Comparison of ENCODE assay signal across 7 cellular contexts in genomic region chr18:35478520-35479435, GRCh38. TPM values are rescaled to one million over a fixed set of nuclear protein-coding genes. Genes with fewer than 3 reads are reported as not detected.
DNase-seq lines count a peak whose midpoint lies in the region; ATAC-seq, FAIRE-seq and TF ChIP-seq lines count a peak whose summit lies in the region.

No MANE protein-coding gene starts in this region.

- TF ChIP-seq POLR2A in GM12892 (IDR thresholded peaks at IDR 0.05; ENCODE audit: low read depth, low read length) = no peak
- TF ChIP-seq POLR2A in GM12878 (IDR thresholded peaks at IDR 0.05; ENCODE audit: low read depth, low read length) = no peak
- TF ChIP-seq POLR2A in suprapubic skin (IDR thresholded peaks at IDR 0.05) = no peak

- H3K27ac ChIP-seq in GM12878 (ENCODE audit: control insufficient read depth, insufficient read depth) (no peak overlapping the region), suprapubic skin (peak overlapping the region; percentile 80)

- no peak overlapping the region for H3K9ac ChIP-seq in GM12878 (ENCODE audit: control insufficient read depth, insufficient read depth, low read length)

- POLR2A ChIA-PET in GM12878 (lab: Charles Lee) = interaction anchor here (0.6 to 8.2 kb wide), 6 partner anchors 12 to 365 kb away, joined by 3 to 106 read pairs (median 6); partner anchors contain the start of gene INO80C

- TF ChIP-seq CTCF in GM12878 (IDR thresholded peaks at IDR 0.05 in 2 of 3, conservative IDR thresholded peaks at IDR 0.05 in 1 of 3; ENCODE audit: control insufficient read depth in 2 of 3, extremely low read depth in 1 of 3, insufficient read depth in 1 of 3, low read depth in 3 of 3, low read length in 3 of 3) (no peak), suprapubic skin (IDR thresholded peaks at IDR 0.05) (no peak)

- FAIRE-seq in GM12892 (lab: Jason Lieb, UNC) = peak; percentile 56
- FAIRE-seq in GM12878 (lab: Jason Lieb, UNC) = no peak

- RAD21 ChIA-PET in GM12878 (lab: Charles Lee; ENCODE audit: unreplicated experiment) = interaction anchor here (0.7 to 4.9 kb wide), 21 partner anchors 8 to 868 kb away, joined by 3 to 57 read pairs (median 5); partner anchors contain the start of gene INO80C

- H3K9me3 ChIP-seq in GM12878 (replicated peaks; ENCODE audit: control insufficient read depth, insufficient read depth, low read length) = no peaks in the 10 kb centered on the region
- no peaks in the 10 kb centered on the region for H3K9me3 ChIP-seq in suprapubic skin

- H3K36me3 ChIP-seq in GM12878 (ENCODE audit: control insufficient read depth in 2 of 2, insufficient read depth in 2 of 2, low read length in 1 of 2) = no peaks in the 10 kb centered on the region; a peak in 2 of 4 replicates
- peaks cover 3% of the 10 kb centered on the region for H3K36me3 ChIP-seq in suprapubic skin

- H3K4me1 ChIP-seq in GM12878 (ENCODE audit: control insufficient read depth, insufficient read depth, low read length) (no peaks in the 10 kb centered on the region), suprapubic skin (peaks cover 22% of the 10 kb centered on the region)

- CTCF ChIA-PET in GM12878 (lab: Yijun Ruan, JAX) = interaction anchor here (0.9 to 3.7 kb wide), 14 partner anchors 7 to 855 kb away, joined by 3 to 13 read pairs (median 6); partner anchors contain the start of gene INO80C

- TF ChIP-seq EP300 in GM12878 (IDR thresholded peaks at IDR 0.05; ENCODE audit: borderline replicate concordance in 1 of 2, control insufficient read depth in 1 of 2, low read depth in 2 of 2, low read length in 2 of 2) = no peak
- no peak for TF ChIP-seq EP300 in suprapubic skin (IDR thresholded peaks at IDR 0.05)

- no peaks in the 10 kb centered on the region for H4K20me1 ChIP-seq in GM12878 (ENCODE audit: control insufficient read depth, insufficient read depth)

- no peak overlapping the region for H3K4me2 ChIP-seq in GM12878 (ENCODE audit: control insufficient read depth, insufficient read depth)

- DNase-seq in GM12892 (ENCODE audit: insufficient read length) (no peak), HT-29 (ENCODE audit: low spot score) (peak; percentile 69), GM12878 (ENCODE audit: low read depth, low spot score) (no peak), midbrain (lab: John Stamatoyannopoulos, UW) (peak; percentile 27), suprapubic skin (ENCODE audit: low spot score in 2 of 2) (no peak), DMS153 treated with DMSO at 0.1 percent for 48 hours (lab: John Stamatoyannopoulos, UW; ENCODE audit: unreplicated experiment) (no peak)

- ATAC-seq in GM12878 = peak; percentile 88
- no peak for ATAC-seq in GM18511 (IDR thresholded peaks at IDR 0.05; ENCODE audit: unreplicated experiment)

- no peak overlapping the region for H2AFZ ChIP-seq in GM12878 (ENCODE audit: control insufficient read depth, low read depth, low read length)

- H3K27me3 ChIP-seq in GM12878 (replicated peaks in 1 of 2; ENCODE audit: control insufficient read depth in 2 of 2, insufficient read depth in 2 of 2, low read length in 1 of 2) = no peaks in the 10 kb centered on the region
- no peaks in the 10 kb centered on the region for H3K27me3 ChIP-seq in suprapubic skin

- H3K4me3 ChIP-seq in GM12878 = no peak overlapping the region
- no peak overlapping the region for H3K4me3 ChIP-seq in suprapubic skin

- no peak for TF ChIP-seq RAD21 in GM12878 (IDR thresholded peaks at IDR 0.05; ENCODE audit: insufficient read depth, low read depth, low read length)

- in situ Hi-C loops in GM12878 (cut with MboI) = no loop called here

- WGBS in GM12878 (ENCODE audit: insufficient coverage, insufficient replicate concordance, low lambda C conversion rate, missing lambda C conversion rate) = 69% methylated on average over 8 of the region's 8 CpGs
- 45% methylated on average over 8 of the region's 8 CpGs for WGBS in suprapubic skin

- BruUV-seq in GM12878 (replicated peaks; lab: Mats Ljungman, UMichigan) = no TSS peak

- H3K79me2 ChIP-seq in GM12878 (ENCODE audit: control insufficient read depth, insufficient read depth, low read length) = no peaks in the 10 kb centered on the region; the same call in 1 of the 2 replicates

- SMC1A ChIA-PET in GM12878 (lab: Charles Lee; ENCODE audit: uncharacterized antibody, unreplicated experiment) = interaction anchor here (0.7 to 8.1 kb wide), 20 partner anchors 8 to 601 kb away, joined by 3 to 122 read pairs (median 5); partner anchors contain the start of genes GALNT1 and INO80C

- intact Hi-C loops in GM12878 (cut with micrococcal nuclease; ENCODE audit: unreplicated experiment) = no loop called here

TF ChIP-seq in GM12878, 131 proteins besides CTCF, POLR2A, EP300 and RAD21 (continues in another document):
- TF ChIP-seq RFX5 (IDR thresholded peaks at IDR 0.05; ENCODE audit: low read depth, low read length) = no peak
- TF ChIP-seq, protein P1, sequence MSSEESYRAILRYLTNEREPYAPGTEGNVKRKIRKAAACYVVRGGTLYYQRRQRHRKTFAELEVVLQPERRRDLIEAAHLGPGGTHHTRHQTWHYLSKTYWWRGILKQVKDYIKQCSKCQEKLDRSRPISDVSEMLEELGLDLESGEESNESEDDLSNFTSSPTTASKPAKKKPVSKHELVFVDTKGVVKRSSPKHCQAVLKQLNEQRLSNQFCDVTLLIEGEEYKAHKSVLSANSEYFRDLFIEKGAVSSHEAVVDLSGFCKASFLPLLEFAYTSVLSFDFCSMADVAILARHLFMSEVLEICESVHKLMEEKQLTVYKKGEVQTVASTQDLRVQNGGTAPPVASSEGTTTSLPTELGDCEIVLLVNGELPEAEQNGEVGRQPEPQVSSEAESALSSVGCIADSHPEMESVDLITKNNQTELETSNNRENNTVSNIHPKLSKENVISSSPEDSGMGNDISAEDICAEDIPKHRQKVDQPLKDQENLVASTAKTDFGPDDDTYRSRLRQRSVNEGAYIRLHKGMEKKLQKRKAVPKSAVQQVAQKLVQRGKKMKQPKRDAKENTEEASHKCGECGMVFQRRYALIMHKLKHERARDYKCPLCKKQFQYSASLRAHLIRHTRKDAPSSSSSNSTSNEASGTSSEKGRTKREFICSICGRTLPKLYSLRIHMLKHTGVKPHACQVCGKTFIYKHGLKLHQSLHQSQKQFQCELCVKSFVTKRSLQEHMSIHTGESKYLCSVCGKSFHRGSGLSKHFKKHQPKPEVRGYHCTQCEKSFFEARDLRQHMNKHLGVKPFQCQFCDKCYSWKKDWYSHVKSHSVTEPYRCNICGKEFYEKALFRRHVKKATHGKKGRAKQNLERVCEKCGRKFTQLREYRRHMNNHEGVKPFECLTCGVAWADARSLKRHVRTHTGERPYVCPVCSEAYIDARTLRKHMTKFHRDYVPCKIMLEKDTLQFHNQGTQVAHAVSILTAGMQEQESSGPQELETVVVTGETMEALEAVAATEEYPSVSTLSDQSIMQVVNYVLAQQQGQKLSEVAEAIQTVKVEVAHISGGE (CRISPR knock-in tag; IDR thresholded peaks at IDR 0.05) = no peak
- peak; percentile 75 for TF ChIP-seq NR2F1 (conservative IDR thresholded peaks at IDR 0.05)
- peak; percentile 56 for TF ChIP-seq MEF2B (IDR thresholded peaks at IDR 0.05; ENCODE audit: partially characterized antibody, poor library complexity, severe bottlenecking)
- peak; percentile 44 for TF ChIP-seq PKNOX1 (IDR thresholded peaks at IDR 0.05)

RNA-seq across cellular contexts. Expression of gene INO80C, which starts 19.0 kb away (rescaled TPM):
- polyA plus RNA-seq in GM12892 (2012; ENCODE audit: missing spikeins) = 19.4 TPM
- 5.1 TPM in 2 replicates for total RNA-seq in HT-29 (2014; rRNA removed; shearing (Covaris generic))
- total RNA-seq in GM12878 (2013; cell fraction: nucleolus; rRNA removed) = 39.2 and 40.2 TPM in 2 replicates
- 9.8 and 9.9 TPM in 2 replicates for total RNA-seq in GM12878 (2014; rRNA removed)
- 16.0 and 18.1 TPM in 2 replicates for total RNA-seq in GM12878 (2014; rRNA removed; fragmentation: Illumina TruSeq; extraction: Trizol)
- 29.3 and 30.7 TPM in 2 replicates for total RNA-seq in GM12878 (2021)
- 17.9 TPM for polyA plus RNA-seq in GM12878 (2011; ENCODE audit: low read depth)
- 31.3 and 31.6 TPM in 2 replicates for polyA plus RNA-seq in GM12878 (2011; rRNA removed)
- 27.9 and 34.4 TPM in 2 replicates for polyA plus RNA-seq in GM12878 (2011; cell fraction: cytosol; rRNA removed)
- 29.8 and 31.2 TPM in 2 replicates for polyA plus RNA-seq in GM12878 (2011; cell fraction: nucleus; rRNA removed)
- polyA plus RNA-seq in GM12878 (2012) = 15.2 and 16.8 TPM in 2 replicates
- 32.8 and 34.2 TPM in 2 replicates for polyA plus RNA-seq in GM12878 (2014; fragmentation: Illumina TruSeq; extraction: Trizol)
- 10 to 100 TPM; 25.0 to 31.6 TPM for polyA plus RNA-seq in GM12878 (2014; fragmentation: Nextera tagmentation; extraction: Ambion mirVana)
- 29.7 and 43.2 TPM in 2 replicates for polyA plus RNA-seq in GM12878 (2014; rRNA removed)
- 10 to 100 TPM; 28.3 to 30.9 TPM for polyA plus RNA-seq in GM12878 (2016; fragmentation: Nextera tagmentation; extraction: Ambion mirVana)
- polyA minus RNA-seq in GM12878 (2011; rRNA and poly(A)+ RNA removed) = 13.2 and 19.6 TPM in 2 replicates
- polyA minus RNA-seq in GM12878 (2011; cell fraction: cytosol; rRNA and poly(A)+ RNA removed) = 4.9 and 10.4 TPM in 2 replicates
- polyA minus RNA-seq in GM12878 (2011; cell fraction: nucleus; rRNA and poly(A)+ RNA removed) = 9.2 and 15.2 TPM in 2 replicates
- total RNA-seq in suprapubic skin = 10 to 100 TPM; 12.6 to 35.2 (median 18.2) TPM

Comparison
In these comparisons a context has a peak if more than half of its experiments do, and no peak if none do; other contexts are left out.
1. DNase-seq: peak in HT-29 (single experiment) and midbrain (single experiment); none in GM12892 (single experiment), GM12878 (single experiment), suprapubic skin (0 of 2) and DMS153 treated with DMSO at 0.1 percent for 48 hours (single experiment).